Comparison of ENCODE assay signal across 1 cellular context in the genomic region with DNA sequence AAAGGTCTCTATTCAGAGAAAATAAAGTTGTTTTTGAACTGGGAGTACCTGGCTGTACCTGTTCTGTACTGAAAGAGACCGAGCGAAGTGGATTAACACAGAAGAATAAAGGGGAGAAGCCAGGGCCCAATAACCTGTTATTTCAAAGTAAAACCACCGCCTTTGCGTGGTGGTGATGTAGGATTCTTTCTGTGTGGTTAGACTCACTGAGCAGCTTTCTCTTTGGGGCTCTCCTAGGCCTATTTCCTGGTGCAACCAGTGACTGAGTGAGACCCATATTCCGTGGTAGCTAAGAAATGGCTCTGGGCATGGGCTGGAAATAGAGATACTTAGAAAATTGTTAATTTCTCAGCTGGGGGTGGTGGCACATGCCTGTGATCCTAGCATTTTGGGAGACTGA.
TF ChIP-seq lines count a peak whose summit lies in the region.

No MANE protein-coding gene starts in this region.

TF ChIP-seq in SK-N-SH treated with all-trans-retinoic acid at 6 μM for 48 hours, 23 proteins besides CTCF, POLR2A, EP300 and RAD21 (continued from another document):
- TF ChIP-seq TOX (CRISPR knock-in tag; IDR thresholded peaks at IDR 0.05; ENCODE audit: borderline replicate concordance): no peak
- TF ChIP-seq ZFP30 (CRISPR knock-in tag; IDR thresholded peaks at IDR 0.05): no peak
